ENCODE assay signal across 14 cellular contexts in genomic region chr17:36942631-36943125, GRCh38. TPM values are rescaled to one million over a fixed set of nuclear protein-coding genes. Genes with fewer than 3 reads are reported as not detected.
DNase-seq lines count a peak whose midpoint lies in the region; ATAC-seq and TF ChIP-seq lines count a peak whose summit lies in the region.
"Had no signal": no experiment of that assay in that cellular context is flagged by ENCODE, and none has a peak within 500 bp of the region (broad histone marks: within the 10 kb centered on the region; RNA-seq: fewer than 3 reads in every experiment).

No MANE protein-coding gene starts in this region.

- H3K9me3 ChIP-seq in SK-N-MC (ENCODE audit: low read depth, low read length) (no peaks in the 10 kb centered on the region), iPS-18c (ENCODE audit: control insufficient read depth, insufficient read depth, low read length) (peaks cover 2% of the 10 kb centered on the region), skeletal muscle satellite cell (replicated peaks; ENCODE audit: low read length) (no peaks in the 10 kb centered on the region)
- H3K9me3 ChIP-seq: A549, esophagus squamous epithelium had no signal

- H3K36me3 Mint-ChIP-seq in activated CD8-positive, alpha-beta T cell treated with anti-CD3 and anti-CD28 coated beads, Interleukin-2, amount 10 ng/mL, durations not matched to agents 7 days and 5 days (ENCODE audit: low read depth), result peaks cover 2% of the 10 kb centered on the region
- H3K36me3 Mint-ChIP-seq in activated CD8-positive, alpha-beta T cell treated with anti-CD3 and anti-CD28 coated beads for 36 hours (ENCODE audit: low read depth), result no peaks in the 10 kb centered on the region
- no peaks in the 10 kb centered on the region for H3K36me3 Mint-ChIP-seq in stimulated activated memory B cell treated with anti-CD40 and anti-IgM and Interleukin-4, amounts not matched to agents 10 μg/mL and 1 μg/mL and 100 μg/mL, for 72 hours
- peaks cover 8% of the 10 kb centered on the region for H3K36me3 Mint-ChIP-seq in T-helper 2 cell treated with Interferon-gamma antibody and Interleukin-4, amounts not matched to agents 5 μg/mL and 100 μg/mL, for 36 hours (ENCODE audit: low read depth)

- CTCF ChIA-PET in activated CD8-positive, alpha-beta T cell treated with anti-CD3 and anti-CD28 coated beads, Interleukin-2, amount 10 ng/mL, durations not matched to agents 7 days and 5 days (lab: Charles Lee), result no interaction called here
- CTCF ChIA-PET in activated CD8-positive, alpha-beta T cell treated with anti-CD3 and anti-CD28 coated beads for 36 hours (lab: Charles Lee), result no interaction called here

- intact Hi-C loops in activated CD8-positive, alpha-beta T cell treated with anti-CD3 and anti-CD28 coated beads for 36 hours (cut with micrococcal nuclease), result no loop called here

- POLR2A ChIA-PET in activated CD8-positive, alpha-beta T cell treated with anti-CD3 and anti-CD28 coated beads, Interleukin-2, amount 10 ng/mL, durations not matched to agents 7 days and 5 days (lab: Charles Lee), result no interaction called here
- POLR2A ChIA-PET in activated CD8-positive, alpha-beta T cell treated with anti-CD3 and anti-CD28 coated beads for 36 hours (lab: Charles Lee), result interaction anchor here (1.1 kb wide), 1 partner anchor 10 kb away, joined by 3 read pairs; no protein-coding TSS in a partner anchor

- DNase-seq in activated CD8-positive, alpha-beta T cell treated with anti-CD3 and anti-CD28 coated beads, Interleukin-2, amount 10 ng/mL, durations not matched to agents 7 days and 5 days, result no peak
- no peak for DNase-seq in activated CD8-positive, alpha-beta T cell treated with anti-CD3 and anti-CD28 coated beads for 36 hours
- DNase-seq in SK-N-MC (ENCODE audit: low read depth, low spot score), result no peak
- DNase-seq in kidney tubule cell (ENCODE audit: low spot score), result no peak
- no peak for DNase-seq in T-helper 2 cell treated with Interferon-gamma antibody and Interleukin-4, amounts not matched to agents 5 μg/mL and 100 μg/mL, for 36 hours (ENCODE audit: low spot score)
- DNase-seq: activated CD4-positive, alpha-beta T cell treated with anti-CD3 and anti-CD28 coated beads for 1 hour; esophagus squamous epithelium had no signal

- ATAC-seq in activated CD8-positive, alpha-beta T cell treated with anti-CD3 and anti-CD28 coated beads, Interleukin-2, amount 10 ng/mL, durations not matched to agents 7 days and 5 days, result peak; percentile 12
- ATAC-seq in activated CD8-positive, alpha-beta T cell treated with anti-CD3 and anti-CD28 coated beads for 36 hours, result no peak
- no peak for ATAC-seq in stimulated activated memory B cell treated with anti-CD40 and anti-IgM and Interleukin-4, amounts not matched to agents 10 μg/mL and 1 μg/mL and 100 μg/mL, for 72 hours
- ATAC-seq: A549 had no signal

- H3K27ac Mint-ChIP-seq in activated CD8-positive, alpha-beta T cell treated with anti-CD3 and anti-CD28 coated beads, Interleukin-2, amount 10 ng/mL, durations not matched to agents 7 days and 5 days, result no peak overlapping the region
- no peak overlapping the region for H3K27ac Mint-ChIP-seq in activated CD8-positive, alpha-beta T cell treated with anti-CD3 and anti-CD28 coated beads for 36 hours
- no peak overlapping the region for H3K27ac Mint-ChIP-seq in stimulated activated memory B cell treated with anti-CD40 and anti-IgM and Interleukin-4, amounts not matched to agents 10 μg/mL and 1 μg/mL and 100 μg/mL, for 72 hours
- H3K27ac Mint-ChIP-seq in T-helper 2 cell treated with Interferon-gamma antibody and Interleukin-4, amounts not matched to agents 5 μg/mL and 100 μg/mL, for 36 hours, result no peak overlapping the region
- H3K27ac Mint-ChIP-seq: naive thymus-derived CD8-positive, alpha-beta T cell had no signal

- TF ChIP-seq CTCF in activated CD8-positive, alpha-beta T cell treated with anti-CD3 and anti-CD28 coated beads for 36 hours (IDR thresholded peaks at IDR 0.05), result no peak

- H3K36me3 ChIP-seq in SK-N-MC (ENCODE audit: insufficient read depth, low read length), result no peaks in the 10 kb centered on the region
- H3K36me3 ChIP-seq in skeletal muscle satellite cell (ENCODE audit: insufficient read depth, low read length), result no peaks in the 10 kb centered on the region
- H3K36me3 ChIP-seq: esophagus squamous epithelium had no signal

- H3K27me3 ChIP-seq in skeletal muscle satellite cell (ENCODE audit: control insufficient read depth, insufficient read depth, low read length), result peaks cover 99% of the 10 kb centered on the region

- H3K4me1 Mint-ChIP-seq in activated CD8-positive, alpha-beta T cell treated with anti-CD3 and anti-CD28 coated beads, Interleukin-2, amount 10 ng/mL, durations not matched to agents 7 days and 5 days (ENCODE audit: low read depth), result peaks cover 46% of the 10 kb centered on the region
- H3K4me1 Mint-ChIP-seq in activated CD8-positive, alpha-beta T cell treated with anti-CD3 and anti-CD28 coated beads for 36 hours (ENCODE audit: low read depth), result peaks cover 35% of the 10 kb centered on the region
- peaks cover 17% of the 10 kb centered on the region for H3K4me1 Mint-ChIP-seq in stimulated activated memory B cell treated with anti-CD40 and anti-IgM and Interleukin-4, amounts not matched to agents 10 μg/mL and 1 μg/mL and 100 μg/mL, for 72 hours
- H3K4me1 Mint-ChIP-seq in T-helper 2 cell treated with Interferon-gamma antibody and Interleukin-4, amounts not matched to agents 5 μg/mL and 100 μg/mL, for 36 hours (ENCODE audit: low read depth), result peaks cover 12% of the 10 kb centered on the region

- 0 out of 2 replicates have a peak overlapping the region, but pooled peaks have one; percentile 7 for H3K4me3 ChIP-seq in SK-N-MC
- peak overlapping the region; percentile 45; the same call in 1 of the 2 replicates for H3K4me3 ChIP-seq in iPS-18c (ENCODE audit: insufficient read depth, low read depth, low read length)
- H3K4me3 ChIP-seq in skeletal muscle satellite cell (ENCODE audit: low read length), result no peak overlapping the region
- H3K4me3 ChIP-seq: A549 had no signal

- peak overlapping the region; percentile 57 for H3K4me2 ChIP-seq in skeletal muscle satellite cell (ENCODE audit: low read length)
- H3K4me2 ChIP-seq: A549 had no signal

- H3K9me3 Mint-ChIP-seq in activated CD8-positive, alpha-beta T cell treated with anti-CD3 and anti-CD28 coated beads, Interleukin-2, amount 10 ng/mL, durations not matched to agents 7 days and 5 days (ENCODE audit: insufficient read depth), result no peaks in the 10 kb centered on the region
- no peaks in the 10 kb centered on the region for H3K9me3 Mint-ChIP-seq in activated CD8-positive, alpha-beta T cell treated with anti-CD3 and anti-CD28 coated beads for 36 hours
- no peaks in the 10 kb centered on the region for H3K9me3 Mint-ChIP-seq in stimulated activated memory B cell treated with anti-CD40 and anti-IgM and Interleukin-4, amounts not matched to agents 10 μg/mL and 1 μg/mL and 100 μg/mL, for 72 hours
- no peaks in the 10 kb centered on the region for H3K9me3 Mint-ChIP-seq in T-helper 2 cell treated with Interferon-gamma antibody and Interleukin-4, amounts not matched to agents 5 μg/mL and 100 μg/mL, for 36 hours

- peaks cover 80% of the 10 kb centered on the region for H3K27me3 Mint-ChIP-seq in activated CD8-positive, alpha-beta T cell treated with anti-CD3 and anti-CD28 coated beads, Interleukin-2, amount 10 ng/mL, durations not matched to agents 7 days and 5 days (ENCODE audit: low read depth)
- H3K27me3 Mint-ChIP-seq in activated CD8-positive, alpha-beta T cell treated with anti-CD3 and anti-CD28 coated beads for 36 hours, result peaks cover 82% of the 10 kb centered on the region
- peaks cover 90% of the 10 kb centered on the region for H3K27me3 Mint-ChIP-seq in stimulated activated memory B cell treated with anti-CD40 and anti-IgM and Interleukin-4, amounts not matched to agents 10 μg/mL and 1 μg/mL and 100 μg/mL, for 72 hours
- peaks cover 81% of the 10 kb centered on the region for H3K27me3 Mint-ChIP-seq in T-helper 2 cell treated with Interferon-gamma antibody and Interleukin-4, amounts not matched to agents 5 μg/mL and 100 μg/mL, for 36 hours (ENCODE audit: low read depth)

- H3K9ac ChIP-seq in SK-N-MC (ENCODE audit: insufficient read length), result no peak overlapping the region
- H3K9ac ChIP-seq in skeletal muscle satellite cell (ENCODE audit: low read depth, low read length), result no peak overlapping the region

- no peak overlapping the region for H3K4me3 Mint-ChIP-seq in activated CD8-positive, alpha-beta T cell treated with anti-CD3 and anti-CD28 coated beads, Interleukin-2, amount 10 ng/mL, durations not matched to agents 7 days and 5 days
- no peak overlapping the region for H3K4me3 Mint-ChIP-seq in activated CD8-positive, alpha-beta T cell treated with anti-CD3 and anti-CD28 coated beads for 36 hours
- H3K4me3 Mint-ChIP-seq in stimulated activated memory B cell treated with anti-CD40 and anti-IgM and Interleukin-4, amounts not matched to agents 10 μg/mL and 1 μg/mL and 100 μg/mL, for 72 hours, result no peak overlapping the region
- H3K4me3 Mint-ChIP-seq in T-helper 2 cell treated with Interferon-gamma antibody and Interleukin-4, amounts not matched to agents 5 μg/mL and 100 μg/mL, for 36 hours, result no peak overlapping the region

- H3K27ac ChIP-seq in SK-N-MC, result no peak overlapping the region
- H3K27ac ChIP-seq: A549, esophagus squamous epithelium, HL-60 had no signal

- peaks cover 9% of the 10 kb centered on the region for H3K4me1 ChIP-seq in skeletal muscle satellite cell (ENCODE audit: control insufficient read depth, insufficient read depth, low read length)
- H3K4me1 ChIP-seq: A549 had no signal

RNA-seq across cellular contexts. Expression of gene LHX1, which starts 5.4 kb away (rescaled TPM):
- total RNA-seq in activated CD8-positive, alpha-beta T cell treated with anti-CD3 and anti-CD28 coated beads, Interleukin-2, amount 10 ng/mL, durations not matched to agents 7 days and 5 days, result not detected
- not detected for total RNA-seq in activated CD8-positive, alpha-beta T cell treated with anti-CD3 and anti-CD28 coated beads for 36 hours
- 1.1 TPM in 1 of 2 replicates, not detected in the other for total RNA-seq in skeletal muscle satellite cell (2012; rRNA removed)
- total RNA-seq: esophagus squamous epithelium; naive thymus-derived CD8-positive, alpha-beta T cell; skeletal muscle tissue had no signal

RNA-seq across cellular contexts. Expression of gene AATF, which starts 6.1 kb away (rescaled TPM):
- total RNA-seq in activated CD8-positive, alpha-beta T cell treated with anti-CD3 and anti-CD28 coated beads, Interleukin-2, amount 10 ng/mL, durations not matched to agents 7 days and 5 days, result 10 to 100 TPM; 69.8 to 72.9 TPM
- 10 to 100 TPM; 81.8 to 90.3 TPM for total RNA-seq in activated CD8-positive, alpha-beta T cell treated with anti-CD3 and anti-CD28 coated beads for 36 hours
- 24.2 and 27.4 TPM in 2 replicates for total RNA-seq in skeletal muscle satellite cell (2012; rRNA removed)
